Comparison of ENCODE assay signal across 1 cellular context in the genomic region with DNA sequence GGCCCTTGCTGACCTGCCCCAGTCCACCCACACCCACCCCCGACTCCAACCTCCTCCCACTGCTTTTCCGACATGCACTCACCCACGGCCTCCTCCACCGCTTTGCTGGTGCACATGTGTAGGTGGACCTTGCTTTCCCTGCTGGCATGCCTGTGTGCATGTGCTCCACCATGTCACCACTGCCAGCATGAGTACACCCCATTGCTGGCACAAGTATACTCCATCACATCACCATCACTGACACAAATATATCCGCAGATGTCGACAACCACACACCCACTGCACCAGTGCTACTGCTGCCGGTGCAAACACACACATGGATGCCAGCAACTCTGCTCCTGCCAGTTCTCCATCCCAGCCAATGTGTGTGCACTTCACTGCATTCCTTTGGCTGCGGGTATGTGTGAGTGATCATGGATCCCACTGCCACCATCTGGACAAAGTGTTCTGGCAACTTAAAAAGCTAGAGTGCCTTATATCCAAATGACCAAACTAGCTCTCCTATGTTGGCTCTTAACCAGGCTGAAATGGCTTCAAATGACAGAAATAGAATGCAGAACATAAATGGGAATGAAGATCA.
TF ChIP-seq lines count a peak whose summit lies in the region.

No MANE protein-coding gene starts in this region.

TF ChIP-seq in HepG2, 621 proteins besides CTCF, POLR2A, EP300 and RAD21 (continued from another document):
- TF ChIP-seq ZNF350 (CRISPR knock-in tag; IDR thresholded peaks at IDR 0.05; ENCODE audit: borderline replicate concordance, low read depth) = no peak
- TF ChIP-seq ZKSCAN1 (IDR thresholded peaks at IDR 0.05; ENCODE audit: low read length) = no peak
- no peak for TF ChIP-seq MZF1 (CRISPR knock-in tag; IDR thresholded peaks at IDR 0.05; ENCODE audit: borderline replicate concordance)
- TF ChIP-seq, protein P1, sequence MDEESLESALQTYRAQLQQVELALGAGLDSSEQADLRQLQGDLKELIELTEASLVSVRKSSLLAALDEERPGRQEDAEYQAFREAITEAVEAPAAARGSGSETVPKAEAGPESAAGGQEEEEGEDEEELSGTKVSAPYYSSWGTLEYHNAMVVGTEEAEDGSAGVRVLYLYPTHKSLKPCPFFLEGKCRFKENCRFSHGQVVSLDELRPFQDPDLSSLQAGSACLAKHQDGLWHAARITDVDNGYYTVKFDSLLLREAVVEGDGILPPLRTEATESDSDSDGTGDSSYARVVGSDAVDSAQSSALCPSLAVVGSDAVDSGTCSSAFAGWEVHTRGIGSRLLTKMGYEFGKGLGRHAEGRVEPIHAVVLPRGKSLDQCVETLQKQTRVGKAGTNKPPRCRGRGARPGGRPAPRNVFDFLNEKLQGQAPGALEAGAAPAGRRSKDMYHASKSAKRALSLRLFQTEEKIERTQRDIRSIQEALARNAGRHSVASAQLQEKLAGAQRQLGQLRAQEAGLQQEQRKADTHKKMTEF (CRISPR knock-in tag; IDR thresholded peaks at IDR 0.05) = no peak
